Comparison of ENCODE assay signal across 26 cellular contexts in the genomic region with DNA sequence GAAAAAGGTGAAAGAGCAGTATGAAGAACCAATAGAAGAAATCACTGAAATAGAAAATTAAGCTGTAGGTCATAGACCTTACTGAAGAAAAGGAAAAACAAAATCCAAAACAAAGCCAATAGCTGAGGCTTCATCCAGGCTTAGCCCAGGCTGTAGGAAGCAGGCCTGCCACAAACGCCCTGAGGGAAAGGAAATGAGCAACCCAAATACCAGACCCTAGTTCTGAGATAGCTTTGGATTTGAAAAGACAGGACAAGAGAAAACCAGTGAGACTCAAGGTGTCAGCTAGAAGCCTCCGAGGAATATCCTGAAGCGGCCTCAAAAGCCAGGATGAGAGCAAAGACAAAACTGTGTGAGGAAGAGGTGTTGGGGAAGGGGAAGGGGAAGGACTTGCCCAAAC.
A peak's percentile ranks its signal among the peaks of the same experiment; 100 is the strongest.
DNase-seq lines count a peak whose midpoint lies in the region; ATAC-seq, FAIRE-seq and TF ChIP-seq lines count a peak whose summit lies in the region.
"Had no signal": no experiment of that assay in that cellular context is flagged by ENCODE, and none has a peak within 500 bp of the region (broad histone marks: within the 10 kb centered on the region; RNA-seq: fewer than 3 reads in every experiment).

No MANE protein-coding gene starts in this region.

- FAIRE-seq in HTR-8/SVneo (lab: Jason Lieb, UNC) (peak; percentile 33), bronchial epithelial cell (lab: Jason Lieb, UNC) (no peak)
- FAIRE-seq: GM12892, HepG2, urothelium cell line had no signal

- H3K36me3 ChIP-seq in BE2C (peaks cover 92% of the 10 kb centered on the region), bronchial epithelial cell (ENCODE audit: control insufficient read depth, insufficient read depth, low read length) (peaks cover 9% of the 10 kb centered on the region), mesodermal cell (ENCODE audit: control insufficient read depth, insufficient read depth, low read length) (peaks cover 98% of the 10 kb centered on the region)

- peak overlapping the region; percentile 66 for H3K27ac ChIP-seq in mesodermal cell (ENCODE audit: low read depth, low read length, severe bottlenecking)
- H3K27ac ChIP-seq: heart right ventricle, SK-N-MC, VCaP had no signal

- DNase-seq in BE2C (peak; percentile 42), HTR-8/SVneo (ENCODE audit: insufficient read length, low spot score) (peak; percentile 63), bronchial epithelial cell (ENCODE audit: low read depth) (peak; percentile 54), NCI-H2196 treated with DMSO at 0.1 percent for 48 hours (lab: John Stamatoyannopoulos, UW; ENCODE audit: unreplicated experiment) (no peak), NCI-H1417 (lab: John Stamatoyannopoulos, UW) (no peak)
- DNase-seq: activated CD4-positive, alpha-beta T cell treated with anti-CD3 and anti-CD28 coated beads, Interleukin-2, amount 10 ng/mL, durations not matched to agents 24 days and 14 days; activated naive CD8-positive, alpha-beta T cell treated with anti-CD3 and anti-CD28 coated beads, Interleukin-2, amount 50 U/mL, for 24 hours; activated T-cell treated with anti-CD3 and anti-CD28 coated beads, Interleukin-2, amount 50 U/mL, for 4 hours; CD4-positive, alpha-beta memory T cell; cerebellar nuclear complex; heart right ventricle; Kasumi-1; left colon; mesenchymal stem cell; NCI-H1694 treated with DMSO at 0.1 percent for 48 hours; NCI-H510A; stimulated activated CD4-positive, alpha-beta T cell treated with anti-CD3 and anti-CD28 coated beads, Interleukin-15, amount 100 ng/mL, for 24 hours; stimulated activated naive CD4-positive, alpha-beta T cell had no signal

- no peak for TF ChIP-seq CTCF in BE2C (IDR thresholded peaks at IDR 0.05; ENCODE audit: low read depth, low read length)
- no peak for TF ChIP-seq CTCF in bronchial epithelial cell (IDR thresholded peaks at IDR 0.05; ENCODE audit: insufficient read depth, low read length, severe bottlenecking)

- WGBS in mesodermal cell (ENCODE audit: insufficient coverage in 2 of 2), 2 experiments: 94 to 100% methylated on average over 2 to 3 of the region's 3 CpGs

- H3K9me3 ChIP-seq in BE2C: no peaks in the 10 kb centered on the region
- no peaks in the 10 kb centered on the region for H3K9me3 ChIP-seq in mesodermal cell (ENCODE audit: control insufficient read depth, low read length)
- H3K9me3 ChIP-seq: heart right ventricle had no signal

- ATAC-seq in HG03378 (IDR thresholded peaks at IDR 0.05; ENCODE audit: unreplicated experiment) (no peak), HG02642 (IDR thresholded peaks at IDR 0.05; ENCODE audit: poor library complexity, unreplicated experiment) (no peak)
- ATAC-seq: activated naive CD8-positive, alpha-beta T cell treated with anti-CD3 and anti-CD28 coated beads, Interleukin-2, amount 50 U/mL, for 24 hours; activated T-cell treated with anti-CD3 and anti-CD28 coated beads, Interleukin-2, amount 50 U/mL, for 4 hours; heart right ventricle; HepG2; left colon had no signal

- H3K4me3 ChIP-seq in BE2C (ENCODE audit: low read depth, low read length) (no peak overlapping the region), bronchial epithelial cell (ENCODE audit: low read depth, low read length) (no peak overlapping the region), mesodermal cell (ENCODE audit: extremely low read depth, insufficient read depth, low read length, poor library complexity, severe bottlenecking) (no peak overlapping the region)
- H3K4me3 ChIP-seq: heart right ventricle, SK-N-MC had no signal

- H3K27me3 ChIP-seq in BE2C: no peaks in the 10 kb centered on the region
- H3K27me3 ChIP-seq in bronchial epithelial cell (ENCODE audit: control insufficient read depth, insufficient read depth, low read length): no peaks in the 10 kb centered on the region
- H3K27me3 ChIP-seq: heart right ventricle had no signal

- H3K4me1 ChIP-seq in BE2C (peaks cover 3% of the 10 kb centered on the region; the same call in 1 of the 2 replicates), mesodermal cell (ENCODE audit: control insufficient read depth, insufficient read depth, low read length, poor library complexity, severe bottlenecking) (peaks cover 18% of the 10 kb centered on the region)

Comparison
In these comparisons a context has a peak if more than half of its experiments do, and no peak if none do; other contexts are left out.
1. DNase-seq: peak in BE2C (single experiment), HTR-8/SVneo (single experiment) and bronchial epithelial cell (single experiment); none in NCI-H2196 treated with DMSO at 0.1 percent for 48 hours (single experiment) and NCI-H1417 (0 of 3).